1 cellular context compared by ENCODE assay signal in the genomic region with DNA sequence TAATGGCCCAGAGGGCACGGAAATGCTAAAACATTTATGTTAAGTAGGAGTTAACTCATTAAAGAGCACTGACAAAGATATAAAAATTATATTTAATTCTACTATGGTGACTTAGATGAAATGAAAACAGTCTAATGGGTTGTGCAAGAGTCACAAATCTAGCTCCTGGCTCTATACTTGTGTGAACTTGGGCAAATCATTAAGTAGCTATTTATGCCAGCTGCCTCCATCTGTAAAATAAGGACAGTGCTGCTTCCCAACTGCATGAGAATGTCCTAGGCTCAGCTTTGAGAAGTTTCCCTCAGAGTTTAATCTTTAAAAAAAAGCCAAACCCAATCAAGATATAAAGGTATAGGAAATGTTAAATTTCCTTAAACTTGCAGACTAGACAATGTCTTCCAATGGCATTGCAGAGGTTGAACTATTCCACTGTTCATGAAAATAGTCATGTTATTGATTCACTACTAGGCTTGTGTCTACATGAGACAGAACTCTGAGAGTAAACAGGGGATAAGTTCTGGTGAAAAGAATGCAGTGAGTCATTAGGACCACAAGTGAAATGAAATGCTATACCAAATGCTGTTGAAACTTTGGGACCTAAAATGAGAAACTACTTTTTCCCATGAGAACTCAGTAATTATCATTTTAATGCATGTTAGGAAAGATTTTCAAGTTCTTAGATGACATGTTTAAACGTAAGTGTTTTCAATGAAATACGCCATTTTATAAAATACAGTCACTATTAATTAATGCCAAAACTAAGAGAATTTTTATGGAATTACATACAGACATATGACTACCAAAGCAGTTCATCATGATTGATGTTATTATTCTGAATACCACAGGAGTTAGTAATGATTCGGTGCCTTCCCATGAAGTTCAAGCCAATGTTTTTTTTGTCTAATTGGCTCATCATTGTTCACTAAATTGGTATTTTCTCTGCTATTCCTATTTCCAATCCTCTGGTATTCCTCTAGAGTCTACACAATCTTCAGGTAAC.
TF ChIP-seq lines count a peak whose summit lies in the region.

No MANE protein-coding gene starts in this region.

TF ChIP-seq in HepG2, 621 proteins besides CTCF, POLR2A, EP300 and RAD21 (continued from another document and continues in another):
- TF ChIP-seq, protein P1, sequence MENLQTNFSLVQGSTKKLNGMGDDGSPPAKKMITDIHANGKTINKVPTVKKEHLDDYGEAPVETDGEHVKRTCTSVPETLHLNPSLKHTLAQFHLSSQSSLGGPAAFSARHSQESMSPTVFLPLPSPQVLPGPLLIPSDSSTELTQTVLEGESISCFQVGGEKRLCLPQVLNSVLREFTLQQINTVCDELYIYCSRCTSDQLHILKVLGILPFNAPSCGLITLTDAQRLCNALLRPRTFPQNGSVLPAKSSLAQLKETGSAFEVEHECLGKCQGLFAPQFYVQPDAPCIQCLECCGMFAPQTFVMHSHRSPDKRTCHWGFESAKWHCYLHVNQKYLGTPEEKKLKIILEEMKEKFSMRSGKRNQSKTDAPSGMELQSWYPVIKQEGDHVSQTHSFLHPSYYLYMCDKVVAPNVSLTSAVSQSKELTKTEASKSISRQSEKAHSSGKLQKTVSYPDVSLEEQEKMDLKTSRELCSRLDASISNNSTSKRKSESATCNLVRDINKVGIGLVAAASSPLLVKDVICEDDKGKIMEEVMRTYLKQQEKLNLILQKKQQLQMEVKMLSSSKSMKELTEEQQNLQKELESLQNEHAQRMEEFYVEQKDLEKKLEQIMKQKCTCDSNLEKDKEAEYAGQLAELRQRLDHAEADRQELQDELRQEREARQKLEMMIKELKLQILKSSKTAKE (CRISPR knock-in tag; IDR thresholded peaks at IDR 0.05; ENCODE audit: borderline replicate concordance), result 0 out of 2 replicates have a peak, but pooled peaks have one; percentile 30
- TF ChIP-seq, protein P2, sequence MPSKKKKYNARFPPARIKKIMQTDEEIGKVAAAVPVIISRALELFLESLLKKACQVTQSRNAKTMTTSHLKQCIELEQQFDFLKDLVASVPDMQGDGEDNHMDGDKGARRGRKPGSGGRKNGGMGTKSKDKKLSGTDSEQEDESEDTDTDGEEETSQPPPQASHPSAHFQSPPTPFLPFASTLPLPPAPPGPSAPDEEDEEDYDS (CRISPR knock-in tag; IDR thresholded peaks at IDR 0.05), result peak; percentile 45; the same call in 1 of the 2 replicates
- TF ChIP-seq ZMYM3 (CRISPR knock-in tag; IDR thresholded peaks at IDR 0.05) (peak; percentile 57; the same call in 1 of the 2 replicates), NFKB2 (CRISPR knock-in tag; IDR thresholded peaks at IDR 0.05; ENCODE audit: borderline replicate concordance) (no peak), TARDBP (CRISPR knock-in tag; IDR thresholded peaks at IDR 0.05) (peak; percentile 50; the same call in 1 of the 2 replicates), ZSCAN31 (CRISPR knock-in tag; IDR thresholded peaks at IDR 0.05; ENCODE audit: low read depth) (no peak), POLR2AphosphoS5 (IDR thresholded peaks at IDR 0.05; ENCODE audit: low read depth, low read length) (no peak), KDM1A (CRISPR knock-in tag; IDR thresholded peaks at IDR 0.05) (peak; percentile 89), KAT2B (IDR thresholded peaks at IDR 0.05; ENCODE audit: borderline replicate concordance, low read depth, low read length) (peak; percentile 39; the same call in 1 of the 2 replicates), BRCA1 (CRISPR knock-in tag; IDR thresholded peaks at IDR 0.05) (0 out of 2 replicates have a peak, but pooled peaks have one; percentile 54), ZNF34 (CRISPR knock-in tag; IDR thresholded peaks at IDR 0.05; ENCODE audit: borderline replicate concordance) (no peak), JUND (CRISPR knock-in tag; IDR thresholded peaks at IDR 0.05) (peak; percentile 89), FOXA1 (IDR thresholded peaks at IDR 0.05) (peak; percentile 97), FOXA1 (CRISPR knock-in tag; IDR thresholded peaks at IDR 0.05) (peak; percentile 97), TCF7L2 (IDR thresholded peaks at IDR 0.05; ENCODE audit: low read depth, low read length) (no peak), POGZ (CRISPR knock-in tag; IDR thresholded peaks at IDR 0.05) (peak; percentile 97), SUZ12 (IDR thresholded peaks at IDR 0.05; ENCODE audit: low read depth, low read length) (no peak), ELF4 (CRISPR knock-in tag; IDR thresholded peaks at IDR 0.05; ENCODE audit: borderline replicate concordance) (no peak), ERF (CRISPR knock-in tag; IDR thresholded peaks at IDR 0.05) (peak; percentile 51; the same call in 1 of the 2 replicates), IRF2 (CRISPR knock-in tag; IDR thresholded peaks at IDR 0.05) (peak; percentile 64; the same call in 1 of the 2 replicates), ZNF331 (CRISPR knock-in tag; IDR thresholded peaks at IDR 0.05) (peak; percentile 74; the same call in 1 of the 2 replicates), ZNF501 (CRISPR knock-in tag; IDR thresholded peaks at IDR 0.05) (no peak), PITX1 (CRISPR knock-in tag; IDR thresholded peaks at IDR 0.05) (no peak), SOX13 (IDR thresholded peaks at IDR 0.05) (no peak), SOX13 (CRISPR knock-in tag; conservative IDR thresholded peaks at IDR 0.05 in 1 of 2, IDR thresholded peaks at IDR 0.05 in 1 of 2) (peak in 1 of 2 experiments; percentile 85; a peak in 2 of 4 replicates), ZNF20 (CRISPR knock-in tag; IDR thresholded peaks at IDR 0.05) (no peak), TBP (CRISPR knock-in tag; IDR thresholded peaks at IDR 0.05) (no peak), HNRNPUL1 (IDR thresholded peaks at IDR 0.05; ENCODE audit: low read depth, low read length) (0 out of 2 replicates have a peak, but pooled peaks have one; percentile 70), DNMT3B (CRISPR knock-in tag; conservative IDR thresholded peaks at IDR 0.05) (peak; percentile 31; the same call in 1 of the 2 replicates), ZNF792 (CRISPR knock-in tag; IDR thresholded peaks at IDR 0.05) (peak; percentile 91), TCF7 (IDR thresholded peaks at IDR 0.05; ENCODE audit: low read depth) (peak; percentile 20; the same call in 1 of the 2 replicates), FOSL1 (CRISPR knock-in tag; IDR thresholded peaks at IDR 0.05; ENCODE audit: borderline replicate concordance) (peak; percentile 96), THYN1 (CRISPR knock-in tag; IDR thresholded peaks at IDR 0.05; ENCODE audit: borderline replicate concordance, low read depth) (no peak), AGO2 (optimal IDR thresholded peaks at IDR 0.05; ENCODE audit: low read depth, low read length) (no peak), ZMYM2 (CRISPR knock-in tag; IDR thresholded peaks at IDR 0.05) (peak; percentile 93), SAP130 (CRISPR knock-in tag; IDR thresholded peaks at IDR 0.05; ENCODE audit: low read depth) (peak; percentile 90), NCOA2 (CRISPR knock-in tag; IDR thresholded peaks at IDR 0.05) (peak; percentile 79), RORA (CRISPR knock-in tag; IDR thresholded peaks at IDR 0.05) (no peak), THAP11 (CRISPR knock-in tag; IDR thresholded peaks at IDR 0.05) (peak; percentile 59; the same call in 1 of the 2 replicates)
- TF ChIP-seq, protein P3, sequence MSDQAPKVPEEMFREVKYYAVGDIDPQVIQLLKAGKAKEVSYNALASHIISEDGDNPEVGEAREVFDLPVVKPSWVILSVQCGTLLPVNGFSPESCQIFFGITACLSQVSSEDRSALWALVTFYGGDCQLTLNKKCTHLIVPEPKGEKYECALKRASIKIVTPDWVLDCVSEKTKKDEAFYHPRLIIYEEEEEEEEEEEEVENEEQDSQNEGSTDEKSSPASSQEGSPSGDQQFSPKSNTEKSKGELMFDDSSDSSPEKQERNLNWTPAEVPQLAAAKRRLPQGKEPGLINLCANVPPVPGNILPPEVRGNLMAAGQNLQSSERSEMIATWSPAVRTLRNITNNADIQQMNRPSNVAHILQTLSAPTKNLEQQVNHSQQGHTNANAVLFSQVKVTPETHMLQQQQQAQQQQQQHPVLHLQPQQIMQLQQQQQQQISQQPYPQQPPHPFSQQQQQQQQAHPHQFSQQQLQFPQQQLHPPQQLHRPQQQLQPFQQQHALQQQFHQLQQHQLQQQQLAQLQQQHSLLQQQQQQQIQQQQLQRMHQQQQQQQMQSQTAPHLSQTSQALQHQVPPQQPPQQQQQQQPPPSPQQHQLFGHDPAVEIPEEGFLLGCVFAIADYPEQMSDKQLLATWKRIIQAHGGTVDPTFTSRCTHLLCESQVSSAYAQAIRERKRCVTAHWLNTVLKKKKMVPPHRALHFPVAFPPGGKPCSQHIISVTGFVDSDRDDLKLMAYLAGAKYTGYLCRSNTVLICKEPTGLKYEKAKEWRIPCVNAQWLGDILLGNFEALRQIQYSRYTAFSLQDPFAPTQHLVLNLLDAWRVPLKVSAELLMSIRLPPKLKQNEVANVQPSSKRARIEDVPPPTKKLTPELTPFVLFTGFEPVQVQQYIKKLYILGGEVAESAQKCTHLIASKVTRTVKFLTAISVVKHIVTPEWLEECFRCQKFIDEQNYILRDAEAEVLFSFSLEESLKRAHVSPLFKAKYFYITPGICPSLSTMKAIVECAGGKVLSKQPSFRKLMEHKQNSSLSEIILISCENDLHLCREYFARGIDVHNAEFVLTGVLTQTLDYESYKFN (CRISPR knock-in tag; conservative IDR thresholded peaks at IDR 0.05), result peak; percentile 84
- TF ChIP-seq, protein P4, sequence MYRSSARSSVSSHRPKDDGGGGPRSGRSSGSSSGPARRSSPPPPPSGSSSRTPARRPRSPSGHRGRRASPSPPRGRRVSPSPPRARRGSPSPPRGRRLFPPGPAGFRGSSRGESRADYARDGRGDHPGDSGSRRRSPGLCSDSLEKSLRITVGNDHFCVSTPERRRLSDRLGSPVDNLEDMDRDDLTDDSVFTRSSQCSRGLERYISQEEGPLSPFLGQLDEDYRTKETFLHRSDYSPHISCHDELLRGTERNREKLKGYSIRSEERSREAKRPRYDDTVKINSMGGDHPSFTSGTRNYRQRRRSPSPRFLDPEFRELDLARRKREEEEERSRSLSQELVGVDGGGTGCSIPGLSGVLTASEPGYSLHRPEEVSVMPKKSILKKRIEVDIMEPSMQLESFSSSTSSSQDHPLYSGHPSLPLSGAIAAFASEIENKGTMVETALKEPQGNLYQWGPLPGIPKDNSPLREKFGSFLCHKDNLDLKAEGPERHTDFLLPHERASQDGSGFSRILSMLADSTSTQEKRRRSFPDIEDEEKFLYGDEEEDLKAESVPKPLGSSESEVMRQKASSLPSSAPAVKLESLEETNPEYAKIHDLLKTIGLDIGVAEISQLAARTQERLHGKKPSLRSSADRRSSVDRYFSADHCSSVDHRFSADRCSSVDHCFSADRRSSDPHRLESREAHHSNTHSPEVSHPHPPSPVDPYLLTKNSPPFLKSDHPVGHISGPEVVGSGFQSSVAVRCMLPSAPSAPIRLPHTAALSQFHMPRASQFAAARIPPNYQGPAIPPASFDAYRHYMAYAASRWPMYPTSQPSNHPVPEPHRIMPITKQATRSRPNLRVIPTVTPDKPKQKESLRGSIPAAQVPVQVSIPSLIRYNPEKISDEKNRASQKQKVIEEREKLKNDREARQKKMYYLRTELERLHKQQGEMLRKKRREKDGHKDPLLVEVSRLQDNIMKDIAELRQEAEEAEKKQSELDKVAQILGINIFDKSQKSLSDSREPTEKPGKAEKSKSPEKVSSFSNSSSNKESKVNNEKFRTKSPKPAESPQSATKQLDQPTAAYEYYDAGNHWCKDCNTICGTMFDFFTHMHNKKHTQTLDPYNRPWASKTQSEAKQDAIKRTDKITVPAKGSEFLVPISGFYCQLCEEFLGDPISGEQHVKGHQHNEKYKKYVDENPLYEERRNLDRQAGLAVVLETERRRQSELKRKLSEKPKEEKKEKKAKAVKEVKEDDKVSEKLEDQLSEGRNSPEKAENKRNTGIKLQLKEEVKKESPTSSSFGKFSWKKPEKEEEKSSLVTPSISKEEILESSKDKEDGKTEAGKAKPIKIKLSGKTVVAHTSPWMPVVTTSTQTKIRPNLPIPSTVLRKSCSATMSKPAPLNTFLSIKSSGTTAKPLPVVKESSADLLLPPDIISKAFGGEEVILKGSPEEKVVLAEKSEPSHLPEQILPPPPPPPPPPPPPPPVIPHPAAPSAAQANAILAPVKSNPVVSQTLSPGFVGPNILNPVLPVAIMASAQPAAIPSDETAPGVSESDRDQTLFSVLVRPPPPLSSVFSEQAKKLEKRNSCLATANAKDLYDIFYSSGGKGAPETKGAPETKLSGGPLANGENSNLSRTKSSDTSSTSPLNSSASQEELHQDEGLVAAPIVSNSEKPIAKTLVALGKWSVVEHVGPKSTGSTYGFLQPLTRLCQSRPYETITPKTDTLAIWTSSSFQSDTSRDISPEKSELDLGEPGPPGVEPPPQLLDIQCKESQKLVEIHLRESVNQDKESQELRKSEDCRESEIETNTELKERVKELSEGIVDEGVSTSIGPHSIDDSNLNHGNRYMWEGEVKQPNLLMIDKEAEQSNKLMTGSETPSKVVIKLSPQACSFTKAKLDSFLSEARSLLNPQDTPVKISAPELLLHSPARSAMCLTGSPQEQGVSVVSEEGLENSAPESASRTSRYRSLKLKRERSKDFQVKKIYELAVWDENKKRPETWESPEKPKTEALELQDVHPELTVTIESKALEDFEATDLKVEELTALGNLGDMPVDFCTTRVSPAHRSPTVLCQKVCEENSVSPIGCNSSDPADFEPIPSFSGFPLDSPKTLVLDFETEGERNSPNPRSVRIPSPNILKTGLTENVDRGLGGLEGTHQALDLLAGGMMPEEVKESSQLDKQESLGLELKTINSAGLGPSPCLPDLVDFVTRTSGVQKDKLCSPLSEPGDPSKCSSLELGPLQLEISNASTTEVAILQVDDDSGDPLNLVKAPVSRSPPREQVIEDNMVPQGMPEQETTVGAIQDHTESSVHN (CRISPR knock-in tag; IDR thresholded peaks at IDR 0.05), result no peak
- TF ChIP-seq, protein P5, sequence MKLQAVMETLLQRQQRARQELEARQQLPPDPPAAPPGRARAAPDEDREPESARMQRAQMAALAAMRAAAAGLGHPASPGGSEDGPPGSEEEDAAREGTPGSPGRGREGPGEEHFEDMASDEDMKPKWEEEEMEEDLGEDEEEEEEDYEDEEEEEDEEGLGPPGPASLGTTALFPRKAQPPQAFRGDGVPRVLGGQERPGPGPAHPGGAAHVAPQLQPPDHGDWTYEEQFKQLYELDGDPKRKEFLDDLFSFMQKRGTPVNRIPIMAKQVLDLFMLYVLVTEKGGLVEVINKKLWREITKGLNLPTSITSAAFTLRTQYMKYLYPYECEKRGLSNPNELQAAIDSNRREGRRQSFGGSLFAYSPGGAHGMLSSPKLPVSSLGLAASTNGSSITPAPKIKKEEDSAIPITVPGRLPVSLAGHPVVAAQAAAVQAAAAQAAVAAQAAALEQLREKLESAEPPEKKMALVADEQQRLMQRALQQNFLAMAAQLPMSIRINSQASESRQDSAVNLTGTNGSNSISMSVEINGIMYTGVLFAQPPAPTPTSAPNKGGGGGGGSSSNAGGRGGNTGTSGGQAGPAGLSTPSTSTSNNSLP (IDR thresholded peaks at IDR 0.05; ENCODE audit: low read depth, low read length), result peak; percentile 97
- TF ChIP-seq, protein P6, sequence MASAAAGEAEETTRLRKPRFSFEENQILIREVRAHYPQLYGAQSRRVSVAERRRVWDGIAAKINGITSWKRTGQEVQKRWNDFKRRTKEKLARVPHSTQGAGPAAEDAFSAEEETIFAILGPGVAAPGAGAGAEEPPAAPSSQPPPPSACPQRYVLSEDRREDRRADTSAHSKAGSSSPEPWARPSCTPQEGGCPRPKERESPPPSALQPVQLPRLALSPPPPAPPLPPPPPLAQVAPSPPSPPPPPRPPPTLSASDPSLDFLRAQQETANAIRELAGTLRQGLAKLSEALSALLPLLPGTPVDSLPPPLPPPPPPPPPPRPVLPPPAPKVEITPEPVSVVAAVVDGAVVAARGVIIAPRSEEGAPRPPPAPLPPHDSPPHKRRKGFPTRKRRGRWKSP (CRISPR knock-in tag; IDR thresholded peaks at IDR 0.05), result no peak
